In genomic region chr1:39080884-39081265, GRCh38 we compare ENCODE assay signal across 8 cellular contexts. TPM values are rescaled to one million over a fixed set of nuclear protein-coding genes. Genes with fewer than 3 reads are reported as not detected.
DNase-seq lines count a peak whose midpoint lies in the region; ATAC-seq and TF ChIP-seq lines count a peak whose summit lies in the region.

No MANE protein-coding gene starts in this region.

- ATAC-seq in right cardiac atrium (peak; percentile 15 to 34), GM19452 (IDR thresholded peaks at IDR 0.05; ENCODE audit: unreplicated experiment) (no peak)
- no peak for ATAC-seq in activated CD8-positive, alpha-beta memory T cell treated with anti-CD3 and anti-CD28 coated beads, Interleukin-2, amount 10 ng/mL, durations not matched to agents 7 days and 5 days

- H3K4me3 ChIP-seq in GM06990 (replicated peaks; ENCODE audit: low read depth, low read length) (peak overlapping the region; percentile 50), right cardiac atrium (ENCODE audit: low read length) (peak overlapping the region; percentile 89), skeletal muscle cell (ENCODE audit: low read depth, low read length) (peak overlapping the region; percentile 61), adrenal gland (peak overlapping the region in 2 of 4 donors; percentile 40 to 85)

- H3K27ac ChIP-seq in right cardiac atrium (ENCODE audit: low read length) (no peak overlapping the region), adrenal gland (peak overlapping the region in 1 of 5 donors; percentile 73)

- H3K4me1 Mint-ChIP-seq in activated naive CD8-positive, alpha-beta T cell (ENCODE audit: low read depth), result peaks cover 12% of the 10 kb centered on the region
- H3K4me1 Mint-ChIP-seq in activated CD8-positive, alpha-beta memory T cell treated with anti-CD3 and anti-CD28 coated beads, Interleukin-2, amount 10 ng/mL, durations not matched to agents 7 days and 5 days, result no peaks in the 10 kb centered on the region

- WGBS in right cardiac atrium, result 6% methylated on average over 30 of the region's 30 CpGs
- WGBS in adrenal gland, 4 donors, result 14 to 58% (median 23%) methylated on average over 3 to 27 of the region's 30 CpGs

- no peaks in the 10 kb centered on the region for H3K9me3 Mint-ChIP-seq in activated naive CD8-positive, alpha-beta T cell (ENCODE audit: low read depth)
- no peaks in the 10 kb centered on the region for H3K9me3 Mint-ChIP-seq in activated CD8-positive, alpha-beta memory T cell treated with anti-CD3 and anti-CD28 coated beads, Interleukin-2, amount 10 ng/mL, durations not matched to agents 7 days and 5 days (ENCODE audit: low read depth)

- H3K9me3 ChIP-seq in right cardiac atrium (ENCODE audit: control insufficient read depth, low read length) (no peaks in the 10 kb centered on the region), adrenal gland (replicated peaks in 1 of 3) (no peaks in the 10 kb centered on the region)

- no peak overlapping the region for H3K27ac Mint-ChIP-seq in activated naive CD8-positive, alpha-beta T cell
- no peak overlapping the region for H3K27ac Mint-ChIP-seq in activated CD8-positive, alpha-beta memory T cell treated with anti-CD3 and anti-CD28 coated beads, Interleukin-2, amount 10 ng/mL, durations not matched to agents 7 days and 5 days

- CTCF ChIA-PET in activated CD8-positive, alpha-beta memory T cell treated with anti-CD3 and anti-CD28 coated beads, Interleukin-2, amount 10 ng/mL, durations not matched to agents 7 days and 5 days (lab: Charles Lee), result interaction anchor here (0.7 to 1.0 kb wide), 2 partner anchors 9 to 11 kb away, joined by 3 read pairs; no protein-coding TSS in a partner anchor

- peaks cover 16% of the 10 kb centered on the region for H3K27me3 Mint-ChIP-seq in activated naive CD8-positive, alpha-beta T cell
- H3K27me3 Mint-ChIP-seq in activated CD8-positive, alpha-beta memory T cell treated with anti-CD3 and anti-CD28 coated beads, Interleukin-2, amount 10 ng/mL, durations not matched to agents 7 days and 5 days, result peaks cover 47% of the 10 kb centered on the region

- TF ChIP-seq CTCF in GM06990 (IDR thresholded peaks at IDR 0.05; ENCODE audit: insufficient read depth, low read length, poor library complexity, severe bottlenecking), result no peak
- no peak for TF ChIP-seq CTCF in adrenal gland (IDR thresholded peaks at IDR 0.05)

- TF ChIP-seq POLR2A in adrenal gland (IDR thresholded peaks at IDR 0.05), result no peak

- H3K4me1 ChIP-seq in right cardiac atrium (ENCODE audit: control insufficient read depth, insufficient read depth, low read length), result no peaks in the 10 kb centered on the region
- H3K4me1 ChIP-seq in adrenal gland (replicated peaks in 1 of 2), result peaks cover 15 to 17% of the 10 kb centered on the region in 2 donors

- H3K36me3 Mint-ChIP-seq in activated naive CD8-positive, alpha-beta T cell, result no peaks in the 10 kb centered on the region
- H3K36me3 Mint-ChIP-seq in activated CD8-positive, alpha-beta memory T cell treated with anti-CD3 and anti-CD28 coated beads, Interleukin-2, amount 10 ng/mL, durations not matched to agents 7 days and 5 days, result no peaks in the 10 kb centered on the region

- DNase-seq in GM06990 (ENCODE audit: extremely low read depth, insufficient read length) (no peak), right cardiac atrium (peak; percentile 52 to 72 (median 71)), skeletal muscle cell (ENCODE audit: low read depth) (no peak), superior temporal gyrus (ENCODE audit: extremely low spot score) (no peak), adrenal gland (no peak)
- DNase-seq in activated CD8-positive, alpha-beta memory T cell treated with anti-CD3 and anti-CD28 coated beads, Interleukin-2, amount 10 ng/mL, durations not matched to agents 7 days and 5 days, result no peak

- intact Hi-C loops in right cardiac atrium (cut with DNase I) (no loop called here), adrenal gland (cut with DNase I) (loop anchor here in 1 of 2 donors (10.0 kb wide), 1 partner anchor 206 kb away; the partner anchor contains the start of gene MYCBP)

- H3K4me3 Mint-ChIP-seq in activated naive CD8-positive, alpha-beta T cell, result peak overlapping the region; percentile 76
- no peak overlapping the region for H3K4me3 Mint-ChIP-seq in activated CD8-positive, alpha-beta memory T cell treated with anti-CD3 and anti-CD28 coated beads, Interleukin-2, amount 10 ng/mL, durations not matched to agents 7 days and 5 days

- H3K27me3 ChIP-seq in GM06990 (replicated peaks; ENCODE audit: control insufficient read depth, insufficient read depth, low read length) (peaks cover 3% of the 10 kb centered on the region), right cardiac atrium (ENCODE audit: control insufficient read depth, insufficient read depth) (no peaks in the 10 kb centered on the region), adrenal gland (no peaks in the 10 kb centered on the region)

- H3K36me3 ChIP-seq in GM06990 (ENCODE audit: control insufficient read depth, insufficient read depth, low read length), result no peaks in the 10 kb centered on the region
- no peaks in the 10 kb centered on the region for H3K36me3 ChIP-seq in adrenal gland (replicated peaks in 1 of 2)

RNA-seq across cellular contexts. Expression of gene NDUFS5, which starts 54.7 kb away (rescaled TPM):
- 100 to 1,000 TPM; 466 to 643 (median 510) TPM for total RNA-seq in right cardiac atrium
- 2,285 TPM for polyA plus RNA-seq in right cardiac atrium
- 100 to 1,000 TPM; 201 to 672 (median 275) TPM for total RNA-seq in adrenal gland
- 1,000 to 10,000 TPM in 2 of 3 donors, 100 to 1,000 TPM in 1; 659 to 1,638 (median 1,300) TPM for polyA plus RNA-seq in adrenal gland
- total RNA-seq in activated CD8-positive, alpha-beta memory T cell treated with anti-CD3 and anti-CD28 coated beads, Interleukin-2, amount 10 ng/mL, durations not matched to agents 7 days and 5 days, result 100 to 1,000 TPM; 122 to 142 TPM

Comparison
In these comparisons a context has a peak if more than half of its experiments do, and no peak if none do; other contexts are left out.
1. DNase-seq: peak in right cardiac atrium (3 of 3); none in GM06990 (single experiment), skeletal muscle cell (single experiment), superior temporal gyrus (single experiment), adrenal gland (0 of 7) and activated CD8-positive, alpha-beta memory T cell treated with anti-CD3 and anti-CD28 coated beads, Interleukin-2, amount 10 ng/mL, durations not matched to agents 7 days and 5 days (single experiment).
2. ATAC-seq: peak in right cardiac atrium (2 of 2); none in GM19452 (single experiment) and activated CD8-positive, alpha-beta memory T cell treated with anti-CD3 and anti-CD28 coated beads, Interleukin-2, amount 10 ng/mL, durations not matched to agents 7 days and 5 days (single experiment).